1 cellular context compared by ENCODE assay signal in the genomic region with DNA sequence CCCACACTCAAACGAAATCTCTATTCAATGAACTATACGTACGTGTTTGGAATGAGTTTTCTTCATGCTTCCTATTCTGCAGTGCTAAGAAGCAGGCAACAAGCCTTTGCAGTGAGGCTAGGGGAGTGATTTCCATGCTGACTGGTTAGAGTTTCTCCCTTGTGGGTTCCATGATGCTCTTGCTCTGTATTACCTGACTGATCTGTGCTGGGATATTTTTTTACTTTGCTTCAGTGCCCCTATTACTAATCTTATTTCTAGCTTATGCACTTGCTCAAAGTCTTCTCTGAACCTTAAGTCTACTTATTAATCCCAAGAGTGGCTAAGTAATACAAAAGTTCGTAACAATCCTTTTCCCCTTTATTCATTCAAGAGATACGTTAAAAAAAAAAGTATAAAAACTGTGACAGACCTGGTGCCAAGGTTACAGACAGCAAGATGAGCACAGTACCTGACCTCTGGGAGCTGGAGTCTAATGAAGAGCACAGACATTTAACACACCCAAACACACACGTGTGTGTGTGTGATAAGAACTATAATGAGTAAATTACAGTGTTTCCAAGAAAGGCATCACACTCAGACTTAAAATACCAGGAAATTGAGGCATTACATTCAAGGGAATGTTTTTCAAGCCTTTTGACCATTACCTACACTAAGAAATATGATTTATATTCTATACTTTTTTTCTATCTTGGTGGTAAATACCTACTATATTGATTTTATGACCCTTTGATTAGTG.
TF ChIP-seq lines count a peak whose summit lies in the region.

No MANE protein-coding gene starts in this region.

TF ChIP-seq in SK-N-SH treated with all-trans-retinoic acid at 6 μM for 48 hours, 23 proteins besides CTCF, POLR2A, EP300 and RAD21 (continued from another document):
- no peak for TF ChIP-seq TSHZ2 (CRISPR knock-in tag; IDR thresholded peaks at IDR 0.05)
- no peak for TF ChIP-seq BACH2 (CRISPR knock-in tag; IDR thresholded peaks at IDR 0.05; ENCODE audit: borderline replicate concordance)
- TF ChIP-seq ARNTL (CRISPR knock-in tag; IDR thresholded peaks at IDR 0.05; ENCODE audit: borderline replicate concordance, low read depth): no peak
- TF ChIP-seq ZFP30 (CRISPR knock-in tag; IDR thresholded peaks at IDR 0.05): no peak
- no peak for TF ChIP-seq TOX (CRISPR knock-in tag; IDR thresholded peaks at IDR 0.05; ENCODE audit: borderline replicate concordance)
- no peak for TF ChIP-seq ESRRG (CRISPR knock-in tag; IDR thresholded peaks at IDR 0.05)
- TF ChIP-seq ISL1 (CRISPR knock-in tag; IDR thresholded peaks at IDR 0.05): no peak
TF ChIP-seq in SK-N-SH treated with all-trans-retinoic acid at 6 μM for 48 hours: peak in this region for 0.
